In genomic region chr3:148534089-148534988, GRCh38 we compare ENCODE assay signal across 1 cellular context.
TF ChIP-seq lines count a peak whose summit lies in the region.

No MANE protein-coding gene starts in this region.

TF ChIP-seq in HepG2, 621 proteins besides CTCF, POLR2A, EP300 and RAD21 (continued from another document and continues in another):
- TF ChIP-seq HMGXB3 (CRISPR knock-in tag; IDR thresholded peaks at IDR 0.05; ENCODE audit: borderline replicate concordance), result no peak
- no peak for TF ChIP-seq PHF8 (CRISPR knock-in tag; IDR thresholded peaks at IDR 0.05)
- TF ChIP-seq CAMTA2 (CRISPR knock-in tag; IDR thresholded peaks at IDR 0.05; ENCODE audit: borderline replicate concordance), result no peak
- TF ChIP-seq ATF3 (CRISPR knock-in tag; IDR thresholded peaks at IDR 0.05), result no peak
- TF ChIP-seq ZBED4 (CRISPR knock-in tag; IDR thresholded peaks at IDR 0.05; ENCODE audit: borderline replicate concordance), result no peak
- TF ChIP-seq CBX2 (IDR thresholded peaks at IDR 0.05; ENCODE audit: low read depth, low read length), result no peak
- TF ChIP-seq CBX2 (CRISPR knock-in tag; IDR thresholded peaks at IDR 0.05; ENCODE audit: low read depth), result no peak
- TF ChIP-seq ZNF749 (CRISPR knock-in tag; IDR thresholded peaks at IDR 0.05; ENCODE audit: borderline replicate concordance), result no peak
- TF ChIP-seq ARNTL (CRISPR knock-in tag; IDR thresholded peaks at IDR 0.05), result no peak
- TF ChIP-seq HOMEZ (CRISPR knock-in tag; IDR thresholded peaks at IDR 0.05; ENCODE audit: low read depth), result peak; percentile 96
- TF ChIP-seq MED13 (CRISPR knock-in tag; IDR thresholded peaks at IDR 0.05), result no peak
- no peak for TF ChIP-seq HOXA3 (CRISPR knock-in tag; IDR thresholded peaks at IDR 0.05)
- TF ChIP-seq DMAP1 (CRISPR knock-in tag; IDR thresholded peaks at IDR 0.05), result no peak
- TF ChIP-seq U2AF2 (IDR thresholded peaks at IDR 0.05; ENCODE audit: low read depth, low read length), result no peak
- TF ChIP-seq ZNF205 (CRISPR knock-in tag; IDR thresholded peaks at IDR 0.05), result no peak
- no peak for TF ChIP-seq ZNF230 (CRISPR knock-in tag; IDR thresholded peaks at IDR 0.05)
- TF ChIP-seq ZBTB7B (CRISPR knock-in tag; IDR thresholded peaks at IDR 0.05), result no peak; the same call in 1 of the 2 replicates
- no peak for TF ChIP-seq ZNF280B (CRISPR knock-in tag; IDR thresholded peaks at IDR 0.05; ENCODE audit: borderline replicate concordance)
- TF ChIP-seq ZNF513 (CRISPR knock-in tag; conservative IDR thresholded peaks at IDR 0.05), result no peak
- TF ChIP-seq DRAP1 (CRISPR knock-in tag; IDR thresholded peaks at IDR 0.05), result peak; percentile 41; the same call in 1 of the 2 replicates
- no peak for TF ChIP-seq TEAD2 (CRISPR knock-in tag; IDR thresholded peaks at IDR 0.05)
- TF ChIP-seq SMARCE1 (IDR thresholded peaks at IDR 0.05; ENCODE audit: borderline replicate concordance), result no peak
- TF ChIP-seq CHCHD3 (CRISPR knock-in tag; IDR thresholded peaks at IDR 0.05), result no peak
- TF ChIP-seq ZBTB26 (CRISPR knock-in tag; IDR thresholded peaks at IDR 0.05; ENCODE audit: borderline replicate concordance), result no peak
- TF ChIP-seq MLLT10 (CRISPR knock-in tag; IDR thresholded peaks at IDR 0.05), result no peak
- no peak for TF ChIP-seq ATF2 (CRISPR knock-in tag; IDR thresholded peaks at IDR 0.05)
- TF ChIP-seq ZFP1 (CRISPR knock-in tag; IDR thresholded peaks at IDR 0.05), result peak; percentile 21; the same call in 1 of the 2 replicates
- no peak for TF ChIP-seq ZNF674 (CRISPR knock-in tag; IDR thresholded peaks at IDR 0.05; ENCODE audit: low read depth)
- no peak for TF ChIP-seq ZNF136 (CRISPR knock-in tag; IDR thresholded peaks at IDR 0.05; ENCODE audit: low read depth)
- TF ChIP-seq ZNF282 (IDR thresholded peaks at IDR 0.05; ENCODE audit: partially characterized antibody), result no peak
- TF ChIP-seq HES4 (CRISPR knock-in tag; IDR thresholded peaks at IDR 0.05; ENCODE audit: borderline replicate concordance), result no peak
- TF ChIP-seq LBX2 (CRISPR knock-in tag; IDR thresholded peaks at IDR 0.05; ENCODE audit: borderline replicate concordance), result no peak
- no peak for TF ChIP-seq ZNF20 (CRISPR knock-in tag; IDR thresholded peaks at IDR 0.05)
- no peak for TF ChIP-seq ZNF589 (CRISPR knock-in tag; conservative IDR thresholded peaks at IDR 0.05)
- no peak for TF ChIP-seq ZBTB8A (CRISPR knock-in tag; IDR thresholded peaks at IDR 0.05; ENCODE audit: borderline replicate concordance, low read depth)
- TF ChIP-seq CENPT (CRISPR knock-in tag; IDR thresholded peaks at IDR 0.05; ENCODE audit: low read depth), result no peak
- no peak for TF ChIP-seq ZNF432 (CRISPR knock-in tag; IDR thresholded peaks at IDR 0.05; ENCODE audit: borderline replicate concordance)
- peak; percentile 97; the same call in 1 of the 2 replicates for TF ChIP-seq ZNF260 (CRISPR knock-in tag; IDR thresholded peaks at IDR 0.05; ENCODE audit: borderline replicate concordance, low read depth)
- TF ChIP-seq ZNF800 (CRISPR knock-in tag; IDR thresholded peaks at IDR 0.05), result no peak
- no peak for TF ChIP-seq ZNF33B (CRISPR knock-in tag; IDR thresholded peaks at IDR 0.05)
- no peak for TF ChIP-seq ZNF841 (CRISPR knock-in tag; IDR thresholded peaks at IDR 0.05; ENCODE audit: borderline replicate concordance)
